In genomic region chrX:11755724-11756123, GRCh38 we compare ENCODE assay signal across 1 cellular context.
TF ChIP-seq lines count a peak whose summit lies in the region.

No MANE protein-coding gene starts in this region.

TF ChIP-seq in HepG2, 621 proteins besides CTCF, POLR2A, EP300 and RAD21 (continued from another document and continues in another):
- TF ChIP-seq AHDC1 (CRISPR knock-in tag; IDR thresholded peaks at IDR 0.05; ENCODE audit: borderline replicate concordance) (no peak), SYNCRIP (IDR thresholded peaks at IDR 0.05; ENCODE audit: insufficient read depth, low read depth, low read length) (no peak), ZNF207 (IDR thresholded peaks at IDR 0.05; ENCODE audit: borderline replicate concordance) (no peak), ZFP36L1 (CRISPR knock-in tag; IDR thresholded peaks at IDR 0.05) (no peak), ZNF275 (CRISPR knock-in tag; IDR thresholded peaks at IDR 0.05; ENCODE audit: borderline replicate concordance) (no peak), SNAPC5 (CRISPR knock-in tag; IDR thresholded peaks at IDR 0.05; ENCODE audit: borderline replicate concordance) (no peak), ZNF263 (CRISPR knock-in tag; IDR thresholded peaks at IDR 0.05) (no peak), ZNF230 (CRISPR knock-in tag; IDR thresholded peaks at IDR 0.05) (no peak), TGIF2 (CRISPR knock-in tag; IDR thresholded peaks at IDR 0.05) (no peak), ZNF772 (CRISPR knock-in tag; IDR thresholded peaks at IDR 0.05) (no peak), ZXDC (CRISPR knock-in tag; IDR thresholded peaks at IDR 0.05) (no peak), ATF7-NPFF (CRISPR knock-in tag; IDR thresholded peaks at IDR 0.05; ENCODE audit: low read depth) (no peak), ZNF646 (CRISPR knock-in tag; IDR thresholded peaks at IDR 0.05) (no peak), HNRNPUL1 (IDR thresholded peaks at IDR 0.05; ENCODE audit: low read depth, low read length) (no peak), GLI4 (CRISPR knock-in tag; IDR thresholded peaks at IDR 0.05; ENCODE audit: borderline replicate concordance) (no peak), ZNF569 (CRISPR knock-in tag; IDR thresholded peaks at IDR 0.05; ENCODE audit: borderline replicate concordance) (no peak), DRAP1 (CRISPR knock-in tag; IDR thresholded peaks at IDR 0.05) (no peak), ZNF687 (CRISPR knock-in tag; IDR thresholded peaks at IDR 0.05) (no peak), ZNF790 (CRISPR knock-in tag; IDR thresholded peaks at IDR 0.05; ENCODE audit: borderline replicate concordance) (no peak), PCBP1 (IDR thresholded peaks at IDR 0.05; ENCODE audit: borderline replicate concordance, low read depth, low read length) (no peak), ZNF337 (CRISPR knock-in tag; IDR thresholded peaks at IDR 0.05; ENCODE audit: borderline replicate concordance, low read depth) (no peak), FLYWCH1 (CRISPR knock-in tag; IDR thresholded peaks at IDR 0.05) (no peak), ZNF562 (CRISPR knock-in tag; IDR thresholded peaks at IDR 0.05; ENCODE audit: borderline replicate concordance) (no peak), TBX2 (CRISPR knock-in tag; IDR thresholded peaks at IDR 0.05; ENCODE audit: borderline replicate concordance) (peak; percentile 52; the same call in 1 of the 2 replicates), TCF7 (IDR thresholded peaks at IDR 0.05; ENCODE audit: low read depth) (peak; percentile 70), FOXK2 (IDR thresholded peaks at IDR 0.05) (no peak), REPIN1 (CRISPR knock-in tag; IDR thresholded peaks at IDR 0.05; ENCODE audit: borderline replicate concordance, low read depth) (no peak), RBAK (CRISPR knock-in tag; IDR thresholded peaks at IDR 0.05) (no peak), THAP7 (CRISPR knock-in tag; IDR thresholded peaks at IDR 0.05) (no peak), ZFP90 (CRISPR knock-in tag; IDR thresholded peaks at IDR 0.05; ENCODE audit: borderline replicate concordance) (no peak), ZNF780A (CRISPR knock-in tag; IDR thresholded peaks at IDR 0.05) (no peak), ZBTB7A (CRISPR knock-in tag; IDR thresholded peaks at IDR 0.05) (no peak), ZNF83 (CRISPR knock-in tag; IDR thresholded peaks at IDR 0.05; ENCODE audit: borderline replicate concordance) (no peak), KAT2B (IDR thresholded peaks at IDR 0.05; ENCODE audit: borderline replicate concordance, low read depth, low read length) (no peak), SIN3A (IDR thresholded peaks at IDR 0.05; ENCODE audit: borderline replicate concordance, low read depth, low read length) (no peak), HCFC1 (IDR thresholded peaks at IDR 0.05; ENCODE audit: low read depth, low read length) (no peak), KDM5A (IDR thresholded peaks at IDR 0.05; ENCODE audit: borderline replicate concordance, low read length) (no peak), MLX (CRISPR knock-in tag; IDR thresholded peaks at IDR 0.05) (no peak), AGO1 (IDR thresholded peaks at IDR 0.05; ENCODE audit: low read depth, low read length, poor library complexity, severe bottlenecking) (no peak), CC2D1A (CRISPR knock-in tag; IDR thresholded peaks at IDR 0.05) (no peak), TBX3 (IDR thresholded peaks at IDR 0.05; ENCODE audit: borderline replicate concordance) (peak; percentile 85)
